In the genomic region with DNA sequence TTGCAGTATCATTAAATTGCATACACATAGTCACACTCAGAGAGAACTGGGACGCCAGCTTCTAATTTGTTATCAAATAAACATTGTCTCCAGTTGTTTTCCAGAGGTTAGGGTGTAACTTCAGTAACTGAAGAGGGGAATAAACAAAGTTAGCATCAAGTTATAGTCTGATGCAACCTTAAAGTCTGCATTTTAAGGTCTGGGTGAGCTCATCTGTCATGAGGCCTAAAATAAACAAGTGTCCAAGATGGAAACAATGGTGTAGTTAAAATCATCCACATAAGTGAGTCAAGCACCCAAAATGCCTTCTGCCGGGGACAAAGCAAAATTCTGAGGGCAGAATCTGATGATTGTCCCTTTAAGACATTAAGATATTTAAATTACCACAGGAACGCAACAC, we compare ENCODE assay signal across 16 cellular contexts.
"Had no signal": no experiment of that assay in that cellular context is flagged by ENCODE, and none has a peak within 500 bp of the region (broad histone marks: within the 10 kb centered on the region; RNA-seq: fewer than 3 reads in every experiment).

No MANE protein-coding gene starts in this region.

- H3K4me3 ChIP-seq: colonic mucosa, dorsolateral prefrontal cortex, heart left ventricle, lung, testis, transverse colon had no signal

- H3K27ac ChIP-seq: colonic mucosa, dorsolateral prefrontal cortex, testis had no signal

- H3K9me3 ChIP-seq: colonic mucosa, heart left ventricle, testis, transverse colon had no signal

- H3K27me3 ChIP-seq: colonic mucosa, dorsolateral prefrontal cortex, heart left ventricle, testis, transverse colon had no signal

- H3K4me1 ChIP-seq: colonic mucosa, testis, transverse colon had no signal

- H3K36me3 ChIP-seq: colonic mucosa, heart left ventricle, transverse colon had no signal

- DNase-seq: caudate nucleus; colonic mucosa; dorsolateral prefrontal cortex; effector CD8-positive, alpha-beta T cell; heart left ventricle; hippocampal formation; left colon; left ventricle myocardium superior; mesendoderm; natural killer cell; right cardiac atrium; stimulated activated CD4-positive, alpha-beta T cell treated with anti-CD3 and anti-CD28 coated beads, Interleukin-1b, Interleukin-23, amount 100 ng/mL, for 48 hours; stimulated activated CD4-positive, alpha-beta T cell treated with anti-CD3 and anti-CD28 coated beads, Interleukin-4, amount 100 ng/mL, for 24 hours; testis; transverse colon had no signal
